1 cellular context compared by ENCODE assay signal in the genomic region with DNA sequence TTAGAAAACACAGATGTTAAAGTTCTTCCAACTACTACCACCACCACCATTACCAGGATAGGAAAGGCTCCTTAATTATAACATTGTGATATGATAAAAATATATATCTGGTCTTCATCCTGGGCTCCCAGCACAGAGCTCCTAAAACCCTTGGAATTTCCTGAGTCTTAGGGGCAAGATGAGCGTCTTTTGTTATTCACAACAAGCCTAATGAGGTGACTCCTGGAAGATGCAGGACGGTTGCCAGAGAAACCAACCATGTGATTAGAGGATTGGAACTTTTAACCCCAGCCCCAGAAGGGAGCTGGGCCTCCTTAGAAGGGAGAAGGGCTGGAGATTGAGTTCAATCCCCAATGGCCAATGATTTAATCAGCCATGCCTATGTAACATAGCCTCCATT.
A peak's percentile ranks its signal among the peaks of the same experiment; 100 is the strongest.
TF ChIP-seq lines count a peak whose summit lies in the region.

No MANE protein-coding gene starts in this region.

TF ChIP-seq in liver, 16 proteins besides CTCF, POLR2A, EP300 and RAD21 (continued from another document):
- TF ChIP-seq, protein P1, sequence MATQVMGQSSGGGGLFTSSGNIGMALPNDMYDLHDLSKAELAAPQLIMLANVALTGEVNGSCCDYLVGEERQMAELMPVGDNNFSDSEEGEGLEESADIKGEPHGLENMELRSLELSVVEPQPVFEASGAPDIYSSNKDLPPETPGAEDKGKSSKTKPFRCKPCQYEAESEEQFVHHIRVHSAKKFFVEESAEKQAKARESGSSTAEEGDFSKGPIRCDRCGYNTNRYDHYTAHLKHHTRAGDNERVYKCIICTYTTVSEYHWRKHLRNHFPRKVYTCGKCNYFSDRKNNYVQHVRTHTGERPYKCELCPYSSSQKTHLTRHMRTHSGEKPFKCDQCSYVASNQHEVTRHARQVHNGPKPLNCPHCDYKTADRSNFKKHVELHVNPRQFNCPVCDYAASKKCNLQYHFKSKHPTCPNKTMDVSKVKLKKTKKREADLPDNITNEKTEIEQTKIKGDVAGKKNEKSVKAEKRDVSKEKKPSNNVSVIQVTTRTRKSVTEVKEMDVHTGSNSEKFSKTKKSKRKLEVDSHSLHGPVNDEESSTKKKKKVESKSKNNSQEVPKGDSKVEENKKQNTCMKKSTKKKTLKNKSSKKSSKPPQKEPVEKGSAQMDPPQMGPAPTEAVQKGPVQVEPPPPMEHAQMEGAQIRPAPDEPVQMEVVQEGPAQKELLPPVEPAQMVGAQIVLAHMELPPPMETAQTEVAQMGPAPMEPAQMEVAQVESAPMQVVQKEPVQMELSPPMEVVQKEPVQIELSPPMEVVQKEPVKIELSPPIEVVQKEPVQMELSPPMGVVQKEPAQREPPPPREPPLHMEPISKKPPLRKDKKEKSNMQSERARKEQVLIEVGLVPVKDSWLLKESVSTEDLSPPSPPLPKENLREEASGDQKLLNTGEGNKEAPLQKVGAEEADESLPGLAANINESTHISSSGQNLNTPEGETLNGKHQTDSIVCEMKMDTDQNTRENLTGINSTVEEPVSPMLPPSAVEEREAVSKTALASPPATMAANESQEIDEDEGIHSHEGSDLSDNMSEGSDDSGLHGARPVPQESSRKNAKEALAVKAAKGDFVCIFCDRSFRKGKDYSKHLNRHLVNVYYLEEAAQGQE (IDR thresholded peaks at IDR 0.05) = no peak
- TF ChIP-seq GABPA (IDR thresholded peaks at IDR 0.05 in 1 of 2, conservative IDR thresholded peaks at IDR 0.05 in 1 of 2) (no peak), YY1 (IDR thresholded peaks at IDR 0.05) (peak; percentile 64)
